Comparison of ENCODE assay signal across 8 cellular contexts in genomic region chr10:70146489-70147488, GRCh38. TPM values are rescaled to one million over a fixed set of nuclear protein-coding genes. Genes with fewer than 3 reads are reported as not detected.
DNase-seq lines count a peak whose midpoint lies in the region; ATAC-seq, FAIRE-seq and TF ChIP-seq lines count a peak whose summit lies in the region.

TSS of gene TYSND1 (minus strand) at chr10:70146700. CDS start at chr10:70146586, 114 bp downstream.

- intact Hi-C loops in Right ventricle myocardium superior (cut with DNase I) = no loop called here
- intact Hi-C loops in pancreas (cut with DNase I) = no loop called here
- intact Hi-C loops in tibial artery (cut with DNase I; ENCODE audit: low total_unique reads) = no loop called here

- H3K9me3 ChIP-seq in pancreas (no peaks in the 10 kb centered on the region), tibial artery (no peaks in the 10 kb centered on the region)

- H3K36me3 ChIP-seq in pancreas (peaks cover 0 to 5% (median 5%) of the 10 kb centered on the region in 3 donors), tibial artery (peaks cover 6 to 34% (median 16%) of the 10 kb centered on the region in 3 donors)

- 1% methylated on average over 39 to 40 of the region's 40 CpGs for WGBS in pancreas, 2 donors

- TF ChIP-seq CTCF in GM12874 (IDR thresholded peaks at IDR 0.05; ENCODE audit: insufficient read depth, low read depth, low read length) (peak; percentile 93), pancreas (IDR thresholded peaks at IDR 0.05) (peak in 3 of 4 donors; percentile 44 to 55 (median 48)), tibial artery (IDR thresholded peaks at IDR 0.05) (peak; percentile 45 to 49)

- H3K4me1 ChIP-seq in pancreas (peaks cover 4 to 12% (median 7%) of the 10 kb centered on the region in 3 donors), tibial artery (peaks cover 0 to 33% (median 21%) of the 10 kb centered on the region in 4 donors)

- H3K4me3 ChIP-seq in pancreas = peak within 1 kb of the TSS; percentile 64 to 94 (median 78)
- peak within 1 kb of the TSS; percentile 75 to 81 for H3K4me3 ChIP-seq in tibial artery

- H3K27ac ChIP-seq in pancreas (peak within 1 kb of the TSS; percentile 74 to 88 (median 84)), tibial artery (peak within 1 kb of the TSS; percentile 92)

- H3K27me3 ChIP-seq in pancreas (no peaks in the 10 kb centered on the region), tibial artery (no peaks in the 10 kb centered on the region)

- ATAC-seq in HG02763 (IDR thresholded peaks at IDR 0.05; ENCODE audit: unreplicated experiment) (peak; percentile 94), Right ventricle myocardium superior (ENCODE audit: poor library complexity) (peak; percentile 95), pancreas (peak; percentile 93 to 98 (median 94))

- FAIRE-seq in pancreas (lab: Jason Lieb, UNC) = peak; percentile 91

- peak; percentile 90 to 98 (median 93) for DNase-seq in NCI-H1417 (lab: John Stamatoyannopoulos, UW)
- DNase-seq in SW 1271 (lab: John Stamatoyannopoulos, UW) = peak; percentile 85 to 93
- DNase-seq in activated naive CD8-positive, alpha-beta T cell treated with anti-CD3 and anti-CD28 coated beads, Interleukin-2, amount 50 U/mL, for 16 hours (ENCODE audit: low read depth, low spot score) = peak; percentile 85
- peak; percentile 97 for DNase-seq in Right ventricle myocardium superior
- peak; percentile 93 to 98 (median 97) for DNase-seq in pancreas
- DNase-seq in tibial artery = peak; percentile 98

RNA-seq across cellular contexts. Expression of gene TYSND1, which starts in this region (rescaled TPM):
- 5.9 TPM for total RNA-seq in Right ventricle myocardium superior
- 1 to 10 TPM; 6.7 to 8.6 (median 7.7) TPM for total RNA-seq in pancreas
- polyA plus RNA-seq in pancreas = 1 to 10 TPM; 8.2 to 9.5 TPM

Comparison
In these comparisons a context has a peak if more than half of its experiments do, and no peak if none do; other contexts are left out.
1. Peak in every context shown above with its lines: DNase-seq, ATAC-seq, H3K4me3 ChIP-seq and H3K27ac ChIP-seq.